Comparison of ENCODE assay signal across 20 cellular contexts in genomic region chr15:66399276-66399675, GRCh38. TPM values are rescaled to one million over a fixed set of nuclear protein-coding genes. Genes with fewer than 3 reads are reported as not detected.
DNase-seq lines count a peak whose midpoint lies in the region; ATAC-seq and TF ChIP-seq lines count a peak whose summit lies in the region.
"Had no signal": no experiment of that assay in that cellular context is flagged by ENCODE, and none has a peak within 500 bp of the region (broad histone marks: within the 10 kb centered on the region; RNA-seq: fewer than 3 reads in every experiment).

No MANE protein-coding gene starts in this region.

- no peak overlapping the region for H3K4ac ChIP-seq in H9 (ENCODE audit: low read depth, low read length)

- peaks cover 0 to 4% of the 10 kb centered on the region in 2 experiments for H3K36me3 ChIP-seq in SK-N-SH (replicated peaks in 1 of 2; ENCODE audit: control insufficient read depth in 1 of 2, insufficient read depth in 2 of 2, low read length in 1 of 2)
- H3K36me3 ChIP-seq in neutrophil = no peaks in the 10 kb centered on the region
- H3K36me3 ChIP-seq in body of pancreas (replicated peaks in 1 of 2; ENCODE audit: insufficient read depth in 1 of 2, low read depth in 2 of 2) = no peaks in the 10 kb centered on the region

- H2BK12ac ChIP-seq in H9 (ENCODE audit: insufficient read length, low read depth, low read length) = no peak overlapping the region

- TF ChIP-seq EP300 in SK-N-SH (IDR thresholded peaks at IDR 0.05; ENCODE audit: borderline replicate concordance in 1 of 2, low read depth in 1 of 2, low read length in 1 of 2) = no peak

- no peak overlapping the region for H3K4me3 ChIP-seq in SK-N-SH (ENCODE audit: low read depth in 2 of 2, low read length in 1 of 2)
- no peak overlapping the region for H3K4me3 ChIP-seq in neutrophil (ENCODE audit: low read depth in 1 of 2, low read length in 1 of 2)
- no peak overlapping the region for H3K4me3 ChIP-seq in body of pancreas
- H3K4me3 ChIP-seq: GM23338, HAP-1 had no signal

- H3K9ac ChIP-seq in SK-N-SH = no peak overlapping the region
- no peak overlapping the region for H3K9ac ChIP-seq in H9 (ENCODE audit: extremely low read depth, insufficient read length, low read length)
- H3K9ac ChIP-seq: KMS-11 had no signal

- peaks cover 7% of the 10 kb centered on the region for H3F3A ChIP-seq in SK-N-SH (replicated peaks; ENCODE audit: insufficient read depth)

- H3K4me2 ChIP-seq in SK-N-SH (no peak overlapping the region), H9 (ENCODE audit: insufficient read depth, insufficient read length, low read length) (no peak overlapping the region)
- H3K4me2 ChIP-seq: GM23338, KMS-11 had no signal

- H2AK5ac ChIP-seq in H9 (ENCODE audit: insufficient read length, low read length) = no peak overlapping the region

- H4K5ac ChIP-seq in H9 (ENCODE audit: insufficient read length, low read depth, low read length) = no peak overlapping the region

- in situ Hi-C loops in ACHN (cut with HindIII; ENCODE audit: low pct_ligation_motif_present, low pct_unique_long_range_greater_than_20kb, low sequenced_read_pairs) = no loop called here

- H3K23me2 ChIP-seq in H9 (ENCODE audit: insufficient read length, low read depth, low read length, poor library complexity, severe bottlenecking) = no peaks in the 10 kb centered on the region

- no peak overlapping the region for H3T11ph ChIP-seq in H9 (ENCODE audit: low read length)

- no peak overlapping the region for H2BK120ac ChIP-seq in H9 (ENCODE audit: low read depth, low read length, poor library complexity, severe bottlenecking)

- peaks cover 10% of the 10 kb centered on the region for H3K79me1 ChIP-seq in H9 (ENCODE audit: insufficient read depth, low read depth, low read length, poor library complexity, severe bottlenecking)

- H3K27me3 ChIP-seq in SK-N-SH (ENCODE audit: insufficient read depth) (no peaks in the 10 kb centered on the region), H9 (ENCODE audit: insufficient read depth, low read length) (no peaks in the 10 kb centered on the region), neutrophil (no peaks in the 10 kb centered on the region), body of pancreas (no peaks in the 10 kb centered on the region)

- H3K9me3 Mint-ChIP-seq in H9 (no peaks in the 10 kb centered on the region), WTC11 (no peaks in the 10 kb centered on the region)
- H3K9me3 Mint-ChIP-seq: CD4-positive, alpha-beta memory T cell; GM23338; HFFc6 had no signal

- POLR2A ChIA-PET in SK-N-SH (lab: Yijun Ruan, JAX) (no interaction called here), WTC11 (lab: Charles Lee) (no interaction called here)

- H3K56ac ChIP-seq in H9 (ENCODE audit: insufficient read length, low read depth, low read length) = no peak overlapping the region

- H3K36me3 Mint-ChIP-seq in H9 (ENCODE audit: insufficient read depth in 1 of 3, low read depth in 3 of 3) (peaks cover 14 to 27% (median 21%) of the 10 kb centered on the region in 3 experiments), WTC11 (peaks cover 30% of the 10 kb centered on the region)

- CTCF ChIA-PET in SK-N-SH (lab: Yijun Ruan, JAX) = interaction anchor here (1.1 to 1.2 kb wide), 2 partner anchors 11 to 97 kb away, joined by 3 to 6 read pairs; no protein-coding TSS in a partner anchor
- CTCF ChIA-PET in WTC11 (lab: Charles Lee) = no interaction called here

- no peak overlapping the region for H4K8ac ChIP-seq in H9 (replicated peaks; ENCODE audit: insufficient read length, low read depth, low read length)

- WGBS in SK-N-SH (ENCODE audit: low lambda C conversion rate) = 77% methylated on average over 8 of the region's 8 CpGs
- no CpG with 5 or more reads among the region's 8 CpGs for WGBS in H9 (ENCODE audit: extremely low coverage, insufficient read length, low lambda C conversion rate)
- WGBS in body of pancreas, 2 donors = 84 to 93% methylated on average over 8 of the region's 8 CpGs

- no peak overlapping the region for H2BK5ac ChIP-seq in H9 (ENCODE audit: insufficient read length, low read length)

- no peak overlapping the region for H3K4me3 Mint-ChIP-seq in H9
- H3K4me3 Mint-ChIP-seq in WTC11 = no peak overlapping the region
- H3K4me3 Mint-ChIP-seq: GM23338, HFFc6 had no signal

- DNase-seq in SK-N-SH (peak; percentile 49), H9 (no peak), WTC11 (ENCODE audit: low spot score) (no peak), body of pancreas (no peak), ACHN (no peak)
- DNase-seq: AML-193; C1 segment of cervical spinal cord; CD4-positive, alpha-beta memory T cell; COR-L47; DND-41; GF-D8; HFFc6 had no signal

- TF ChIP-seq CTCF in SK-N-SH (IDR thresholded peaks at IDR 0.05) = no peak
- no peak for TF ChIP-seq CTCF in H9 (conservative IDR thresholded peaks at IDR 0.05)
- no peak for TF ChIP-seq CTCF in WTC11 (IDR thresholded peaks at IDR 0.05)
- TF ChIP-seq CTCF in neutrophil (IDR thresholded peaks at IDR 0.05) = no peak
- TF ChIP-seq CTCF in body of pancreas (IDR thresholded peaks at IDR 0.05) = no peak

- ATAC-seq in SK-N-SH treated with all-trans-retinoic acid at 6 μM for 48 hours (no peak), WTC11 (no peak), GM19324 (IDR thresholded peaks at IDR 0.05; ENCODE audit: low FRiP score, unreplicated experiment) (no peak), body of pancreas (no peak)
- ATAC-seq: GM23338, HepG2 had no signal

- TF ChIP-seq POLR2A in body of pancreas (IDR thresholded peaks at IDR 0.05) = no peak

- no peak overlapping the region for H3K18ac ChIP-seq in H9 (ENCODE audit: insufficient read length, low read depth, low read length)

- H3K27ac ChIP-seq in SK-N-SH (ENCODE audit: low read depth in 2 of 2, low read length in 1 of 2) (no peak overlapping the region), H9 (ENCODE audit: insufficient read length, low read depth, low read length) (no peak overlapping the region), neutrophil (peak overlapping the region; percentile 70), body of pancreas (no peak overlapping the region)
- H3K27ac ChIP-seq: 22Rv1, KMS-11 had no signal

- no peak overlapping the region for H3K23ac ChIP-seq in H9 (ENCODE audit: insufficient read length, low read depth, low read length)

- peaks cover 0 to 18% of the 10 kb centered on the region in 2 experiments; a peak in 2 of 4 replicates for H3K4me1 ChIP-seq in SK-N-SH (ENCODE audit: control insufficient read depth in 1 of 2, insufficient read depth in 2 of 2, low read depth in 1 of 2, low read length in 1 of 2)
- H3K4me1 ChIP-seq in H9 (ENCODE audit: insufficient read depth, low read length) = peaks cover 14% of the 10 kb centered on the region; the same call in 1 of the 2 replicates
- peaks cover 55 to 58% of the 10 kb centered on the region in 2 experiments for H3K4me1 ChIP-seq in neutrophil (ENCODE audit: control insufficient read depth in 1 of 2, insufficient read depth in 1 of 2, low read depth in 1 of 2, low read length in 1 of 2)
- peaks cover 18% of the 10 kb centered on the region for H3K4me1 ChIP-seq in body of pancreas
- H3K4me1 ChIP-seq: HAP-1 had no signal

- H3K27ac Mint-ChIP-seq in H9 (peak overlapping the region; percentile 25 to 79 (median 77); a peak in 2 of 7 replicates), WTC11 (peak overlapping the region; percentile 54; the same call in 1 of the 2 replicates)
- H3K27ac Mint-ChIP-seq: GM23338, HFFc6 had no signal

- H2BK15ac ChIP-seq in H9 (ENCODE audit: low read depth, low read length) = no peak overlapping the region

- H4K91ac ChIP-seq in H9 (ENCODE audit: insufficient read length, low read depth, low read length) = no peak overlapping the region

- H3K14ac ChIP-seq in H9 (ENCODE audit: insufficient read depth, low read length) = no peak overlapping the region

- H3K9me3 ChIP-seq in SK-N-SH (no peaks in the 10 kb centered on the region), H9 (ENCODE audit: control insufficient read depth, low read depth, low read length) (no peaks in the 10 kb centered on the region), neutrophil (no peaks in the 10 kb centered on the region), body of pancreas (no peaks in the 10 kb centered on the region)
- H3K9me3 ChIP-seq: HAP-1 had no signal

- H3K4me1 Mint-ChIP-seq in H9 (peaks cover 32 to 38% of the 10 kb centered on the region in 2 experiments), WTC11 (peaks cover 51% of the 10 kb centered on the region)

- no peaks in the 10 kb centered on the region for H3K9me2 ChIP-seq in SK-N-SH

- intact Hi-C loops in body of pancreas (cut with DNase I) = no loop called here

- H3K79me2 ChIP-seq in SK-N-SH (ENCODE audit: insufficient read depth) (peaks cover 98% of the 10 kb centered on the region), H9 (ENCODE audit: insufficient read depth, low read length) (peaks cover 31% of the 10 kb centered on the region; the same call in 1 of the 2 replicates)

- H3K27me3 Mint-ChIP-seq in H9 (ENCODE audit: low read depth) = no peaks in the 10 kb centered on the region
- H3K27me3 Mint-ChIP-seq in WTC11 (ENCODE audit: low read depth) = no peaks in the 10 kb centered on the region
- H3K27me3 Mint-ChIP-seq: CD4-positive, alpha-beta memory T cell had no signal

- no peak for TF ChIP-seq RAD21 in SK-N-SH (IDR thresholded peaks at IDR 0.05; ENCODE audit: low read length)

- peaks cover 26% of the 10 kb centered on the region for H4K20me1 ChIP-seq in SK-N-SH (ENCODE audit: insufficient read depth)
- no peaks in the 10 kb centered on the region for H4K20me1 ChIP-seq in H9 (ENCODE audit: control insufficient read depth, insufficient read depth, insufficient read length)

- no peak overlapping the region for H2BK20ac ChIP-seq in H9 (ENCODE audit: low read depth, low read length, poor library complexity, severe bottlenecking)

- H2AFZ ChIP-seq in SK-N-SH (ENCODE audit: low read depth) (no peak overlapping the region), H9 (ENCODE audit: low read length) (no peak overlapping the region)
- H2AFZ ChIP-seq: GM23338 had no signal

TF ChIP-seq in SK-N-SH, 30 proteins besides CTCF, POLR2A, EP300 and RAD21 (continues in another document):
- TF ChIP-seq TCF12 (IDR thresholded peaks at IDR 0.05) = no peak

TF ChIP-seq in SK-N-SH treated with all-trans-retinoic acid at 6 μM for 48 hours, 23 proteins besides CTCF, POLR2A, EP300 and RAD21 (continues in another document):
- TF ChIP-seq OSR1 (CRISPR knock-in tag; IDR thresholded peaks at IDR 0.05) (no peak), GLIS3 (CRISPR knock-in tag; IDR thresholded peaks at IDR 0.05) (no peak)

RNA-seq across cellular contexts. Expression of gene MAP2K1, which starts 12.6 kb away (rescaled TPM):
- polyA plus RNA-seq in SK-N-SH (2012; rRNA removed) = 21.8 and 25.5 TPM in 2 replicates
- 28.9 and 31.6 TPM in 2 replicates for polyA plus RNA-seq in SK-N-SH (2012; cell fraction: cytosol; rRNA removed)
- 18.6 and 23.6 TPM in 2 replicates for polyA plus RNA-seq in SK-N-SH (2012; cell fraction: nucleus; rRNA removed)
- total RNA-seq in H9 (2021) (50.4 and 50.8 TPM in 2 replicates), WTC11 (2021) (89.5 to 93.0 TPM (median 90.4 TPM) in 3 replicates), body of pancreas (10 to 100 TPM; 25.2 to 29.0 TPM)

RNA-seq across cellular contexts. Expression of gene TIPIN, which starts 42.8 kb away (rescaled TPM):
- 5.7 and 6.0 TPM in 2 replicates for polyA plus RNA-seq in SK-N-SH (2012; rRNA removed)
- polyA plus RNA-seq in SK-N-SH (2012; cell fraction: cytosol; rRNA removed) = 9.1 and 12.9 TPM in 2 replicates
- 2.7 and 4.6 TPM in 2 replicates for polyA plus RNA-seq in SK-N-SH (2012; cell fraction: nucleus; rRNA removed)
- total RNA-seq in H9 (2021) (26.9 and 28.3 TPM in 2 replicates), WTC11 (2021) (17.6 to 22.2 TPM (median 19.2 TPM) in 3 replicates), body of pancreas (1 to 10 TPM; 2.9 to 6.6 TPM)
